Comparison of ENCODE assay signal across 5 cellular contexts in genomic region chr1:224032608-224033308, GRCh38.
A peak's percentile ranks its signal among the peaks of the same experiment; 100 is the strongest.
DNase-seq lines count a peak whose midpoint lies in the region; ATAC-seq and TF ChIP-seq lines count a peak whose summit lies in the region.
"Not testable (repeated sequence)": the region's sequence is repeated elsewhere in the genome, so short reads cannot be mapped to it uniquely, and the experiment has no call there.

No MANE protein-coding gene starts in this region.

- CTCF ChIA-PET in activated CD8-positive, alpha-beta T cell treated with anti-CD3 and anti-CD28 coated beads for 36 hours (lab: Charles Lee): not testable (repeated sequence)

- H3K4me1 Mint-ChIP-seq in activated CD8-positive, alpha-beta T cell treated with anti-CD3 and anti-CD28 coated beads for 36 hours (ENCODE audit: low read depth); activated naive CD8-positive, alpha-beta T cell treated with anti-CD3 and anti-CD28 coated beads, Interleukin-2, amount 50 U/mL, for 24 hours; stimulated activated effector memory CD8-positive, alpha-beta T cell treated with anti-CD3 and anti-CD28 coated beads, Interleukin-12 subunit alpha, Interleukin-12 subunit beta, amount 100 ng/mL, for 72 hours: not testable (repeated sequence)

- not testable (repeated sequence) for H3K27ac Mint-ChIP-seq in activated CD8-positive, alpha-beta T cell treated with anti-CD3 and anti-CD28 coated beads for 36 hours; activated naive CD8-positive, alpha-beta T cell treated with anti-CD3 and anti-CD28 coated beads, Interleukin-2, amount 50 U/mL, for 24 hours; stimulated activated effector memory CD8-positive, alpha-beta T cell treated with anti-CD3 and anti-CD28 coated beads, Interleukin-12 subunit alpha, Interleukin-12 subunit beta, amount 100 ng/mL, for 72 hours

- not testable (repeated sequence) for H3K4me3 Mint-ChIP-seq in activated CD8-positive, alpha-beta T cell treated with anti-CD3 and anti-CD28 coated beads for 36 hours; activated naive CD8-positive, alpha-beta T cell treated with anti-CD3 and anti-CD28 coated beads, Interleukin-2, amount 50 U/mL, for 24 hours; stimulated activated effector memory CD8-positive, alpha-beta T cell treated with anti-CD3 and anti-CD28 coated beads, Interleukin-12 subunit alpha, Interleukin-12 subunit beta, amount 100 ng/mL, for 72 hours

- intact Hi-C loops in activated CD8-positive, alpha-beta T cell treated with anti-CD3 and anti-CD28 coated beads for 36 hours (cut with micrococcal nuclease); left colon (cut with DNase I, micrococcal nuclease): not testable (repeated sequence)

- POLR2A ChIA-PET in activated CD8-positive, alpha-beta T cell treated with anti-CD3 and anti-CD28 coated beads for 36 hours (lab: Charles Lee): not testable (repeated sequence)

- not testable (repeated sequence) for DNase-seq in activated CD8-positive, alpha-beta T cell treated with anti-CD3 and anti-CD28 coated beads for 36 hours; activated naive CD8-positive, alpha-beta T cell treated with anti-CD3 and anti-CD28 coated beads, Interleukin-2, amount 50 U/mL, for 24 hours; left colon; stimulated activated effector memory CD8-positive, alpha-beta T cell treated with anti-CD3 and anti-CD28 coated beads, Interleukin-12 subunit alpha, Interleukin-12 subunit beta, amount 100 ng/mL, for 72 hours (ENCODE audit: low spot score in 2 of 2)

- H3K27me3 Mint-ChIP-seq in activated CD8-positive, alpha-beta T cell treated with anti-CD3 and anti-CD28 coated beads for 36 hours; activated naive CD8-positive, alpha-beta T cell treated with anti-CD3 and anti-CD28 coated beads, Interleukin-2, amount 50 U/mL, for 24 hours: not testable (repeated sequence)

- H3K9me3 Mint-ChIP-seq in activated CD8-positive, alpha-beta T cell treated with anti-CD3 and anti-CD28 coated beads for 36 hours; activated naive CD8-positive, alpha-beta T cell treated with anti-CD3 and anti-CD28 coated beads, Interleukin-2, amount 50 U/mL, for 24 hours; stimulated activated effector memory CD8-positive, alpha-beta T cell treated with anti-CD3 and anti-CD28 coated beads, Interleukin-12 subunit alpha, Interleukin-12 subunit beta, amount 100 ng/mL, for 72 hours: not testable (repeated sequence)

- H3K36me3 Mint-ChIP-seq in activated CD8-positive, alpha-beta T cell treated with anti-CD3 and anti-CD28 coated beads for 36 hours (ENCODE audit: low read depth); activated naive CD8-positive, alpha-beta T cell treated with anti-CD3 and anti-CD28 coated beads, Interleukin-2, amount 50 U/mL, for 24 hours (ENCODE audit: low read depth); stimulated activated effector memory CD8-positive, alpha-beta T cell treated with anti-CD3 and anti-CD28 coated beads, Interleukin-12 subunit alpha, Interleukin-12 subunit beta, amount 100 ng/mL, for 72 hours: not testable (repeated sequence)

- not testable (repeated sequence) for TF ChIP-seq CTCF in activated CD8-positive, alpha-beta T cell treated with anti-CD3 and anti-CD28 coated beads for 36 hours (IDR thresholded peaks at IDR 0.05)

- ATAC-seq in activated CD8-positive, alpha-beta T cell treated with anti-CD3 and anti-CD28 coated beads for 36 hours: peak; percentile 47
- peak; percentile 28 for ATAC-seq in activated naive CD8-positive, alpha-beta T cell treated with anti-CD3 and anti-CD28 coated beads, Interleukin-2, amount 50 U/mL, for 24 hours
- ATAC-seq in esophagus mucosa (peak; percentile 37), left colon (peak; percentile 78)
- peak; percentile 60 for ATAC-seq in stimulated activated effector memory CD8-positive, alpha-beta T cell treated with anti-CD3 and anti-CD28 coated beads, Interleukin-12 subunit alpha, Interleukin-12 subunit beta, amount 100 ng/mL, for 72 hours

Comparison
In these comparisons a context has a peak if more than half of its experiments do, and no peak if none do; other contexts are left out.
1. ATAC-seq: peak in every context shown above with its lines; median percentile 78 in left colon; 60 in stimulated activated effector memory CD8-positive, alpha-beta T cell treated with anti-CD3 and anti-CD28 coated beads, Interleukin-12 subunit alpha, Interleukin-12 subunit beta, amount 100 ng/mL, for 72 hours; 47 in activated CD8-positive, alpha-beta T cell treated with anti-CD3 and anti-CD28 coated beads for 36 hours; 37 in esophagus mucosa; 28 in activated naive CD8-positive, alpha-beta T cell treated with anti-CD3 and anti-CD28 coated beads, Interleukin-2, amount 50 U/mL, for 24 hours.